Comparison of ENCODE assay signal across 28 cellular contexts in genomic region chr10:49212783-49213182, GRCh38. TPM values are rescaled to one million over a fixed set of nuclear protein-coding genes. Genes with fewer than 3 reads are reported as not detected.
"Had no signal": no experiment of that assay in that cellular context is flagged by ENCODE, and none has a peak within 500 bp of the region (broad histone marks: within the 10 kb centered on the region; RNA-seq: fewer than 3 reads in every experiment).

No MANE protein-coding gene starts in this region.

- ATAC-seq: activated T-helper 17 cell treated with anti-CD3 and anti-CD28 coated beads, Interleukin-2, amount 50 U/mL, for 72 hours; esophagus mucosa; naive thymus-derived CD8-positive, alpha-beta T cell; right cardiac atrium had no signal

- H3K4me3 ChIP-seq: coronary artery, spleen, transverse colon had no signal

- H3K36me3 Mint-ChIP-seq: immature natural killer cell; naive thymus-derived CD8-positive, alpha-beta T cell had no signal

- H3K27ac Mint-ChIP-seq: activated CD4-positive, alpha-beta memory T cell treated with anti-CD3 and anti-CD28 coated beads, Interleukin-2, amount 10 ng/mL, durations not matched to agents 7 days and 5 days; activated CD4-positive, alpha-beta T cell treated with anti-CD3 and anti-CD28 coated beads, Interleukin-2, amount 10 ng/mL, durations not matched to agents 7 days and 5 days; activated T-cell treated with anti-CD3 and anti-CD28 coated beads, Interleukin-2, amount 50 U/mL, for 24 hours; activated T-helper 17 cell treated with anti-CD3 and anti-CD28 coated beads, Interleukin-2, amount 50 U/mL, for 72 hours; endodermal cell; T-helper 2 cell treated with Interferon-gamma antibody and Interleukin-4, amounts not matched to agents 5 μg/mL and 100 μg/mL, for 36 hours had no signal

- H3K4me1 Mint-ChIP-seq: neural crest cell had no signal

- H3K9me3 ChIP-seq: spleen, transverse colon had no signal

- H3K9me3 Mint-ChIP-seq: activated CD4-positive, alpha-beta memory T cell treated with anti-CD3 and anti-CD28 coated beads, Interleukin-2, amount 10 ng/mL, durations not matched to agents 7 days and 5 days; activated CD4-positive, alpha-beta T cell treated with anti-CD3 and anti-CD28 coated beads, Interleukin-2, amount 10 ng/mL, durations not matched to agents 7 days and 5 days; activated T-cell treated with anti-CD3 and anti-CD28 coated beads, Interleukin-2, amount 50 U/mL, for 24 hours; activated T-helper 17 cell treated with anti-CD3 and anti-CD28 coated beads, Interleukin-2, amount 50 U/mL, for 72 hours; endodermal cell; immature natural killer cell; naive thymus-derived CD8-positive, alpha-beta T cell; neural crest cell; T-helper 2 cell treated with Interferon-gamma antibody and Interleukin-4, amounts not matched to agents 5 μg/mL and 100 μg/mL, for 36 hours had no signal

- H3K36me3 ChIP-seq: brain microvascular endothelial cell, spleen, transverse colon had no signal

- H3K27ac ChIP-seq: brain microvascular endothelial cell, coronary artery, spleen, transverse colon had no signal

- DNase-seq: activated CD4-positive, alpha-beta memory T cell treated with anti-CD3 and anti-CD28 coated beads, Interleukin-2, amount 10 ng/mL, durations not matched to agents 7 days and 5 days; activated CD4-positive, alpha-beta T cell treated with anti-CD3 and anti-CD28 coated beads for 1 hour; activated CD4-positive, alpha-beta T cell treated with anti-CD3 and anti-CD28 coated beads, Interleukin-2, amount 10 ng/mL, durations not matched to agents 7 days and 5 days; activated CD8-positive, alpha-beta memory T cell treated with anti-CD3 and anti-CD28 coated beads, Interleukin-2, amount 50 U/mL, for 48 hours; activated gamma-delta T cell treated with Interleukin-2 at 50 U/mL for 16 hours; activated naive CD4-positive, alpha-beta T cell treated with anti-CD3 and anti-CD28 coated beads, Interleukin-2, amount 50 U/mL, for 16 hours; activated T-cell treated with anti-CD3 and anti-CD28 coated beads, Interleukin-2, amount 50 U/mL, for 24 hours; amniotic stem cell; brain microvascular endothelial cell; endodermal cell; foreskin fibroblast; head of caudate nucleus; hypothalamus; immature natural killer cell; kidney; mesenchymal stem cell; naive thymus-derived CD8-positive, alpha-beta T cell; right cardiac atrium; spleen; stimulated activated naive CD4-positive, alpha-beta T cell treated with Interleukin-2 at 50 U/mL for 16 hours; T-helper 1 cell; transverse colon had no signal

- H3K4me3 Mint-ChIP-seq: activated CD4-positive, alpha-beta memory T cell treated with anti-CD3 and anti-CD28 coated beads, Interleukin-2, amount 10 ng/mL, durations not matched to agents 7 days and 5 days; activated CD4-positive, alpha-beta T cell treated with anti-CD3 and anti-CD28 coated beads, Interleukin-2, amount 10 ng/mL, durations not matched to agents 7 days and 5 days; activated T-cell treated with anti-CD3 and anti-CD28 coated beads, Interleukin-2, amount 50 U/mL, for 24 hours; activated T-helper 17 cell treated with anti-CD3 and anti-CD28 coated beads, Interleukin-2, amount 50 U/mL, for 72 hours; endodermal cell; immature natural killer cell; naive thymus-derived CD8-positive, alpha-beta T cell; neural crest cell; T-helper 2 cell treated with Interferon-gamma antibody and Interleukin-4, amounts not matched to agents 5 μg/mL and 100 μg/mL, for 36 hours had no signal

- H3K4me1 ChIP-seq: spleen, transverse colon had no signal

- H3K27me3 ChIP-seq: brain microvascular endothelial cell, transverse colon had no signal

RNA-seq across cellular contexts. Expression of gene TMEM273, which starts 24.6 kb away (rescaled TPM):
- total RNA-seq: astrocyte, endodermal cell had no signal
